16 cellular contexts compared by ENCODE assay signal in genomic region chr5:133236541-133236951, GRCh38.
"Had no signal": no experiment of that assay in that cellular context is flagged by ENCODE, and none has a peak within 500 bp of the region (broad histone marks: within the 10 kb centered on the region; RNA-seq: fewer than 3 reads in every experiment).

No MANE protein-coding gene starts in this region.

- H3K9me3 ChIP-seq: prostate gland had no signal

- H3K4me3 ChIP-seq: prostate gland, smooth muscle cell had no signal

- H3K4me3 Mint-ChIP-seq: activated CD8-positive, alpha-beta T cell treated with anti-CD3 and anti-CD28 coated beads, Interleukin-2, amount 10 ng/mL, durations not matched to agents 7 days and 5 days; natural killer cell; stimulated activated naive CD8-positive, alpha-beta T cell treated with anti-CD3 and anti-CD28 coated beads, Interleukin-15, Interleukin-2, amounts not matched to agents 100 ng/mL and 50 ng/mL, for 24 hours; type B pancreatic cell had no signal

- H3K36me3 Mint-ChIP-seq: activated naive CD4-positive, alpha-beta T cell treated with anti-CD3 and anti-CD28 coated beads, Interleukin-2, amount 50 U/mL, for 72 hours; natural killer cell; type B pancreatic cell had no signal

- H3K36me3 ChIP-seq: prostate gland had no signal

- DNase-seq: activated CD4-positive, alpha-beta T cell treated with anti-CD3 and anti-CD28 coated beads for 48 hours; activated CD8-positive, alpha-beta memory T cell treated with anti-CD3 and anti-CD28 coated beads, Interleukin-2, amount 50 U/mL, for 4 hours; activated CD8-positive, alpha-beta T cell treated with anti-CD3 and anti-CD28 coated beads, Interleukin-2, amount 10 ng/mL, durations not matched to agents 7 days and 5 days; activated gamma-delta T cell; activated T-cell treated with anti-CD3 and anti-CD28 coated beads, Interleukin-2, amount 50 U/mL, for 48 hours; caudate nucleus; islet precursor cell; natural killer cell; right cardiac atrium had no signal

- H3K4me2 ChIP-seq: smooth muscle cell had no signal

- H3K27ac Mint-ChIP-seq: activated CD8-positive, alpha-beta T cell treated with anti-CD3 and anti-CD28 coated beads, Interleukin-2, amount 10 ng/mL, durations not matched to agents 7 days and 5 days; activated naive CD4-positive, alpha-beta T cell treated with anti-CD3 and anti-CD28 coated beads, Interleukin-2, amount 50 U/mL, for 72 hours; natural killer cell; stimulated activated naive CD8-positive, alpha-beta T cell treated with anti-CD3 and anti-CD28 coated beads, Interleukin-15, Interleukin-2, amounts not matched to agents 100 ng/mL and 50 ng/mL, for 24 hours; type B pancreatic cell had no signal

- H3K27ac ChIP-seq: prostate gland had no signal

- FAIRE-seq: colon, endometrium had no signal

- H3K27me3 Mint-ChIP-seq: stimulated activated naive CD8-positive, alpha-beta T cell treated with anti-CD3 and anti-CD28 coated beads, Interleukin-15, Interleukin-2, amounts not matched to agents 100 ng/mL and 50 ng/mL, for 24 hours; type B pancreatic cell had no signal

- H3K4me1 ChIP-seq: prostate gland had no signal

- ATAC-seq: activated CD8-positive, alpha-beta T cell treated with anti-CD3 and anti-CD28 coated beads, Interleukin-2, amount 10 ng/mL, durations not matched to agents 7 days and 5 days; activated naive CD4-positive, alpha-beta T cell treated with anti-CD3 and anti-CD28 coated beads, Interleukin-2, amount 50 U/mL, for 72 hours; natural killer cell; right cardiac atrium had no signal

- H3K4me1 Mint-ChIP-seq: natural killer cell had no signal

- H3K9me3 Mint-ChIP-seq: activated naive CD4-positive, alpha-beta T cell treated with anti-CD3 and anti-CD28 coated beads, Interleukin-2, amount 50 U/mL, for 72 hours; natural killer cell; stimulated activated naive CD8-positive, alpha-beta T cell treated with anti-CD3 and anti-CD28 coated beads, Interleukin-15, Interleukin-2, amounts not matched to agents 100 ng/mL and 50 ng/mL, for 24 hours had no signal
